1 cellular context compared by ENCODE assay signal in the genomic region with DNA sequence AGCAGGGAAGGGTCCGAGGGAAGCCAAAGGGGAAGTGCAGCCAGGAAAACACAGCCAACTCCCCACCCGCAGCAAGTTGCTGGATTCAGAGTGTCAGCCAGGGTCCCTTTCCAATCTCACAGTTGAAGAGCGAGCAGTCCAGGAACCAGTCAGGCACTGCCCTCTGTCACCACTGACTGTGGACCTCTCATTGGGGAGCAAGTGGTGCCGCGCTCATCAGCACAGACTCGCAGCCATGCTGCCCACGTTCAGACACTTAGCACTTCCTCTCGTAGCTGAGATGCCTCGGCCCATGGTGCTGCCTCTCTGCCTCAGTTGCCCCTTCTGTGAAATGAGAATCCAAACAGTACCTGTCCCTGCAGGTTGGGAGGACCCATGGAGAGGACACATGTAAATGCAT.
TF ChIP-seq lines count a peak whose summit lies in the region.

No MANE protein-coding gene starts in this region.

TF ChIP-seq in H1, 55 proteins besides CTCF, POLR2A, EP300 and RAD21:
- no peak for TF ChIP-seq SP2 (IDR thresholded peaks at IDR 0.05; ENCODE audit: low read length)
- no peak for TF ChIP-seq SIX5 (IDR thresholded peaks at IDR 0.05; ENCODE audit: low read depth, low read length)
- TF ChIP-seq YY1 (IDR thresholded peaks at IDR 0.05; ENCODE audit: low read depth, low read length), result no peak
- TF ChIP-seq SIRT6 (IDR thresholded peaks at IDR 0.05; ENCODE audit: low read length), result no peak
- TF ChIP-seq, protein P1, sequence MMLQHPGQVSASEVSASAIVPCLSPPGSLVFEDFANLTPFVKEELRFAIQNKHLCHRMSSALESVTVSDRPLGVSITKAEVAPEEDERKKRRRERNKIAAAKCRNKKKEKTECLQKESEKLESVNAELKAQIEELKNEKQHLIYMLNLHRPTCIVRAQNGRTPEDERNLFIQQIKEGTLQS (IDR thresholded peaks at IDR 0.05; ENCODE audit: insufficient read depth, low read depth, low read length), result no peak
TF ChIP-seq in H1: peak in this region for 0.
